ENCODE assay signal across 19 cellular contexts in genomic region chr4:36056128-36056527, GRCh38.
DNase-seq lines count a peak whose midpoint lies in the region; ATAC-seq, FAIRE-seq and TF ChIP-seq lines count a peak whose summit lies in the region.
"Had no signal": no experiment of that assay in that cellular context is flagged by ENCODE, and none has a peak within 500 bp of the region (broad histone marks: within the 10 kb centered on the region; RNA-seq: fewer than 3 reads in every experiment).

No MANE protein-coding gene starts in this region.

- no peak overlapping the region for H3K9ac ChIP-seq in HepG2 (ENCODE audit: insufficient read depth, low read depth, low read length)
- H3K9ac ChIP-seq: BLaER1, GM23248 had no signal

- FAIRE-seq in colon (lab: Jason Lieb, UNC) (peak; percentile 18), HepG2 (lab: Jason Lieb, UNC) (no peak)
- FAIRE-seq: H54 had no signal

- DNase-seq in NCI-H748 (lab: John Stamatoyannopoulos, UW; ENCODE audit: unreplicated experiment) (peak; percentile 1), NCI-H748 treated with DMSO at 0.1 percent for 48 hours (lab: John Stamatoyannopoulos, UW) (no peak), HepG2 (ENCODE audit: low spot score) (no peak), anterior cingulate cortex (lab: John Stamatoyannopoulos, UW) (no peak), GM13976 (ENCODE audit: low spot score) (no peak), SW480 (ENCODE audit: low spot score) (no peak), pons (ENCODE audit: low spot score) (no peak)
- DNase-seq: 8988T; AML-193; Caco-2; CD8-positive, alpha-beta memory T cell; DMS79; GM23248 had no signal

- TF ChIP-seq POLR2A in HepG2 (IDR thresholded peaks at IDR 0.05; ENCODE audit: insufficient read depth in 1 of 2, low read depth in 2 of 2, low read length in 2 of 2): no peak

- CTCF ChIA-PET in HepG2 (lab: Yijun Ruan, JAX; ENCODE audit: low intra/inter-chr PET ratio, low total read pairs): no interaction called here

- no peak overlapping the region for H2AFZ ChIP-seq in HepG2 (ENCODE audit: low read length)
- H2AFZ ChIP-seq: GM23248 had no signal

- TF ChIP-seq CTCF in HepG2 (CRISPR knock-in tag; IDR thresholded peaks at IDR 0.05) (no peak), GM13976 (IDR thresholded peaks at IDR 0.05; ENCODE audit: borderline replicate concordance, control extremely low read depth, extremely low read depth, insufficient read depth, missing control alignments) (no peak)

- no peaks in the 10 kb centered on the region for H3K27me3 ChIP-seq in HepG2 (ENCODE audit: control insufficient read depth in 1 of 2, insufficient read depth in 2 of 2, low read length in 2 of 2)
- H3K27me3 ChIP-seq: BLaER1 had no signal

- intact Hi-C loops in HepG2 (cut with micrococcal nuclease; ENCODE audit: unreplicated experiment): no loop called here

- H3K4me3 ChIP-seq in HepG2 (replicated peaks in 1 of 3; ENCODE audit: insufficient read depth in 1 of 3, low read depth in 2 of 3, low read length in 3 of 3): no peak overlapping the region
- H3K4me3 ChIP-seq: BLaER1, GM12878, GM23248 had no signal

- no peak for TF ChIP-seq RAD21 in HepG2 (CRISPR knock-in tag; IDR thresholded peaks at IDR 0.05)

- POLR2A ChIA-PET in HepG2 (lab: Yijun Ruan, JAX): no interaction called here

- no peaks in the 10 kb centered on the region for H3K4me1 ChIP-seq in HepG2 (ENCODE audit: insufficient read depth, low read length)
- H3K4me1 ChIP-seq: Caco-2 had no signal

- H3K79me2 ChIP-seq in HepG2 (ENCODE audit: insufficient read depth, low read length): no peaks in the 10 kb centered on the region

- no peak for ATAC-seq in HepG2
- ATAC-seq: GM12878, HCT116 had no signal

- no peaks in the 10 kb centered on the region for H3K36me3 ChIP-seq in HepG2 (replicated peaks in 1 of 2; ENCODE audit: control insufficient read depth in 1 of 2, insufficient read depth in 2 of 2, low read length in 2 of 2)
- H3K36me3 ChIP-seq: BLaER1 had no signal

- H3K27ac ChIP-seq in HepG2 (ENCODE audit: extremely low read length, insufficient read depth, low read length): no peak overlapping the region
- H3K27ac ChIP-seq: BLaER1, GM23248, HL-60 had no signal

- BruUV-seq in HepG2 (replicated peaks; lab: Mats Ljungman, UMichigan): no TSS peak

- H4K20me1 ChIP-seq in HepG2 (ENCODE audit: insufficient read depth, low read length): no peaks in the 10 kb centered on the region
- H4K20me1 ChIP-seq: BLaER1 had no signal

- TF ChIP-seq EP300 in HepG2 (IDR thresholded peaks at IDR 0.05; ENCODE audit: low read depth in 2 of 2, low read length in 2 of 2): no peak
- no peak for TF ChIP-seq EP300 in HepG2 (CRISPR knock-in tag; IDR thresholded peaks at IDR 0.05; ENCODE audit: borderline replicate concordance)

- H3K9me3 ChIP-seq in HepG2 (ENCODE audit: low read length): no peaks in the 10 kb centered on the region
- H3K9me3 ChIP-seq: BLaER1, Caco-2 had no signal

- 0% methylated on average over 1 of the region's 1 CpG for WGBS in HepG2 (ENCODE audit: low lambda C conversion rate)

- H3K4me2 ChIP-seq in HepG2 (ENCODE audit: low read depth, low read length): no peak overlapping the region
- H3K4me2 ChIP-seq: BLaER1 had no signal

- in situ Hi-C loops in HepG2 (cut with HindIII; ENCODE audit: extremely low pct_ligation_motif_present, low pct_unique_long_range_greater_than_20kb) (no loop called here), GM13976 (cut with MboI; ENCODE audit: low sequenced_read_pairs, unreplicated experiment) (no loop called here)

TF ChIP-seq in HepG2, 621 proteins besides CTCF, POLR2A, EP300 and RAD21:
- TF ChIP-seq NFKB2 (CRISPR knock-in tag; IDR thresholded peaks at IDR 0.05; ENCODE audit: borderline replicate concordance) (no peak), WIZ (CRISPR knock-in tag; IDR thresholded peaks at IDR 0.05) (no peak), ZNF317 (CRISPR knock-in tag; IDR thresholded peaks at IDR 0.05) (peak; percentile 88), NFYB (CRISPR knock-in tag; IDR thresholded peaks at IDR 0.05) (no peak)
- TF ChIP-seq, protein P1, sequence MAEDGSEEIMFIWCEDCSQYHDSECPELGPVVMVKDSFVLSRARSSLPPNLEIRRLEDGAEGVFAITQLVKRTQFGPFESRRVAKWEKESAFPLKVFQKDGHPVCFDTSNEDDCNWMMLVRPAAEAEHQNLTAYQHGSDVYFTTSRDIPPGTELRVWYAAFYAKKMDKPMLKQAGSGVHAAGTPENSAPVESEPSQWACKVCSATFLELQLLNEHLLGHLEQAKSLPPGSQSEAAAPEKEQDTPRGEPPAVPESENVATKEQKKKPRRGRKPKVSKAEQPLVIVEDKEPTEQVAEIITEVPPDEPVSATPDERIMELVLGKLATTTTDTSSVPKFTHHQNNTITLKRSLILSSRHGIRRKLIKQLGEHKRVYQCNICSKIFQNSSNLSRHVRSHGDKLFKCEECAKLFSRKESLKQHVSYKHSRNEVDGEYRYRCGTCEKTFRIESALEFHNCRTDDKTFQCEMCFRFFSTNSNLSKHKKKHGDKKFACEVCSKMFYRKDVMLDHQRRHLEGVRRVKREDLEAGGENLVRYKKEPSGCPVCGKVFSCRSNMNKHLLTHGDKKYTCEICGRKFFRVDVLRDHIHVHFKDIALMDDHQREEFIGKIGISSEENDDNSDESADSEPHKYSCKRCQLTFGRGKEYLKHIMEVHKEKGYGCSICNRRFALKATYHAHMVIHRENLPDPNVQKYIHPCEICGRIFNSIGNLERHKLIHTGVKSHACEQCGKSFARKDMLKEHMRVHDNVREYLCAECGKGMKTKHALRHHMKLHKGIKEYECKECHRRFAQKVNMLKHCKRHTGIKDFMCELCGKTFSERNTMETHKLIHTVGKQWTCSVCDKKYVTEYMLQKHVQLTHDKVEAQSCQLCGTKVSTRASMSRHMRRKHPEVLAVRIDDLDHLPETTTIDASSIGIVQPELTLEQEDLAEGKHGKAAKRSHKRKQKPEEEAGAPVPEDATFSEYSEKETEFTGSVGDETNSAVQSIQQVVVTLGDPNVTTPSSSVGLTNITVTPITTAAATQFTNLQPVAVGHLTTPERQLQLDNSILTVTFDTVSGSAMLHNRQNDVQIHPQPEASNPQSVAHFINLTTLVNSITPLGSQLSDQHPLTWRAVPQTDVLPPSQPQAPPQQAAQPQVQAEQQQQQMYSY (CRISPR knock-in tag; IDR thresholded peaks at IDR 0.05): no peak
